ENCODE assay signal across 30 cellular contexts in genomic region chr4:42787071-42787463, GRCh38.
"Had no signal": no experiment of that assay in that cellular context is flagged by ENCODE, and none has a peak within 500 bp of the region (broad histone marks: within the 10 kb centered on the region; RNA-seq: fewer than 3 reads in every experiment).

No MANE protein-coding gene starts in this region.

- DNase-seq: activated B cell treated with CpG ODN at 0.5 μM for 24 hours; activated CD4-positive, alpha-beta T cell treated with anti-CD3 and anti-CD28 coated beads for 48 hours; activated CD4-positive, alpha-beta T cell treated with anti-CD3 and anti-CD28 coated beads, Interleukin-2, amount 50 U/mL, for 1 hour; activated CD4-positive, alpha-beta T cell treated with anti-CD3 and anti-CD28 coated beads, Interleukin-2, amount 50 U/mL, for 48 hours; activated CD8-positive, alpha-beta memory T cell treated with anti-CD3 and anti-CD28 coated beads for 24 hours; activated CD8-positive, alpha-beta T cell treated with anti-CD3 and anti-CD28 coated beads for 36 hours; activated effector memory CD4-positive, alpha-beta T cell treated with Interleukin-2 at 50 U/mL for 16 hours; activated gamma-delta T cell treated with Interleukin-2 at 50 U/mL for 16 hours; activated naive CD4-positive, alpha-beta T cell treated with anti-CD3 and anti-CD28 coated beads, Interleukin-2, amount 50 U/mL, for 16 hours; activated naive CD4-positive, alpha-beta T cell treated with Interleukin-2 at 50 U/mL for 16 hours; activated T-cell treated with anti-CD3 and anti-CD28 coated beads, Interleukin-2, amount 50 U/mL, for 4 hours; amniotic stem cell; body of pancreas; cortex of kidney; dermis blood vessel endothelial cell; effector CD4-positive, alpha-beta T cell; effector memory CD8-positive, alpha-beta T cell; erythroblast; foreskin keratinocyte; gastrocnemius medialis; heart left ventricle; T-helper 17 cell; T1000; WERI-Rb-1 had no signal

- H3K9me3 ChIP-seq: gastrocnemius medialis had no signal

- H3K4me3 Mint-ChIP-seq: activated B cell treated with CpG ODN at 0.5 μM for 24 hours; activated CD8-positive, alpha-beta T cell treated with anti-CD3 and anti-CD28 coated beads for 36 hours; activated naive CD8-positive, alpha-beta T cell; activated T-cell treated with anti-CD3 and anti-CD28 coated beads, Interleukin-2, amount 50 U/mL, for 4 hours; activated T-helper 17 cell treated with anti-CD3 and anti-CD28 coated beads, Interleukin-2, amount 50 U/mL, for 72 hours; effector memory CD8-positive, alpha-beta T cell; T-helper 17 cell; T-helper 2 cell treated with Interferon-gamma antibody and Interleukin-4, amounts not matched to agents 5 μg/mL and 100 μg/mL, for 36 hours had no signal

- H3K4me3 ChIP-seq: body of pancreas, esophagus muscularis mucosa, gastrocnemius medialis, heart left ventricle had no signal

- FAIRE-seq: colon had no signal

- H3K27me3 ChIP-seq: body of pancreas, esophagus muscularis mucosa, foreskin keratinocyte, gastrocnemius medialis, heart left ventricle had no signal

- H3K36me3 ChIP-seq: esophagus muscularis mucosa, gastrocnemius medialis, heart left ventricle, WERI-Rb-1 had no signal

- H3K4me1 Mint-ChIP-seq: activated B cell treated with CpG ODN at 0.5 μM for 24 hours; activated T-helper 17 cell treated with anti-CD3 and anti-CD28 coated beads, Interleukin-2, amount 50 U/mL, for 72 hours had no signal

- H3K9me3 Mint-ChIP-seq: T-helper 2 cell treated with Interferon-gamma antibody and Interleukin-4, amounts not matched to agents 5 μg/mL and 100 μg/mL, for 36 hours had no signal

- H3K27ac Mint-ChIP-seq: activated B cell treated with CpG ODN at 0.5 μM for 24 hours; activated CD8-positive, alpha-beta T cell treated with anti-CD3 and anti-CD28 coated beads for 36 hours; activated naive CD8-positive, alpha-beta T cell; activated T-helper 17 cell treated with anti-CD3 and anti-CD28 coated beads, Interleukin-2, amount 50 U/mL, for 72 hours; effector memory CD8-positive, alpha-beta T cell; T-helper 17 cell; T-helper 2 cell treated with Interferon-gamma antibody and Interleukin-4, amounts not matched to agents 5 μg/mL and 100 μg/mL, for 36 hours had no signal

- H3K27me3 Mint-ChIP-seq: activated CD8-positive, alpha-beta T cell treated with anti-CD3 and anti-CD28 coated beads for 36 hours; activated naive CD8-positive, alpha-beta T cell; activated T-helper 17 cell treated with anti-CD3 and anti-CD28 coated beads, Interleukin-2, amount 50 U/mL, for 72 hours; T-helper 17 cell had no signal

- ATAC-seq: activated CD4-positive, CD25-positive, alpha-beta regulatory T cell treated with anti-CD3 and anti-CD28 coated beads, Interleukin-2, amount 50 U/mL, for 24 hours; activated CD8-positive, alpha-beta T cell treated with anti-CD3 and anti-CD28 coated beads for 36 hours; activated T-cell treated with anti-CD3 and anti-CD28 coated beads, Interleukin-2, amount 50 U/mL, for 4 hours; activated T-helper 17 cell treated with anti-CD3 and anti-CD28 coated beads, Interleukin-2, amount 50 U/mL, for 72 hours; body of pancreas; effector memory CD8-positive, alpha-beta T cell; foreskin keratinocyte; gastrocnemius medialis; T-helper 17 cell had no signal

- H3K27ac ChIP-seq: body of pancreas, esophagus muscularis mucosa, foreskin keratinocyte, gastrocnemius medialis, heart left ventricle, WERI-Rb-1 had no signal

- H3K4me1 ChIP-seq: body of pancreas, esophagus muscularis mucosa, foreskin keratinocyte, gastrocnemius medialis, heart left ventricle had no signal
